Comparison of ENCODE assay signal across 22 cellular contexts in genomic region chr2:231421051-231421580, GRCh38. TPM values are rescaled to one million over a fixed set of nuclear protein-coding genes. Genes with fewer than 3 reads are reported as not detected.
DNase-seq lines count a peak whose midpoint lies in the region; ATAC-seq and TF ChIP-seq lines count a peak whose summit lies in the region.
"Had no signal": no experiment of that assay in that cellular context is flagged by ENCODE, and none has a peak within 500 bp of the region (broad histone marks: within the 10 kb centered on the region; RNA-seq: fewer than 3 reads in every experiment).

No MANE protein-coding gene starts in this region.

- no peaks in the 10 kb centered on the region for H3K9me3 Mint-ChIP-seq in natural killer cell
- no peaks in the 10 kb centered on the region for H3K9me3 Mint-ChIP-seq in natural killer cell treated with Interleukin-12 subunit alpha and Interleukin-12 subunit beta and Interleukin-15 and Interleukin-18, amount 100 ng/mL, for 72 hours
- H3K9me3 Mint-ChIP-seq in immature natural killer cell, result no peaks in the 10 kb centered on the region
- no peaks in the 10 kb centered on the region for H3K9me3 Mint-ChIP-seq in stimulated activated memory B cell treated with anti-CD40 and anti-IgM and Interleukin-4, amounts not matched to agents 10 μg/mL and 1 μg/mL and 100 μg/mL, for 72 hours
- no peaks in the 10 kb centered on the region for H3K9me3 Mint-ChIP-seq in activated CD8-positive, alpha-beta memory T cell treated with anti-CD3 and anti-CD28 coated beads, Interleukin-2, amount 10 ng/mL, durations not matched to agents 7 days and 5 days (ENCODE audit: low read depth)
- H3K9me3 Mint-ChIP-seq: CD4-positive, alpha-beta T cell; HFFc6 had no signal

- H3K36me3 ChIP-seq in osteoblast (ENCODE audit: insufficient read depth, low read length), result no peaks in the 10 kb centered on the region

- H3K4me1 Mint-ChIP-seq in natural killer cell, result peaks cover 19 to 24% of the 10 kb centered on the region in 2 donors
- peaks cover 14 to 28% of the 10 kb centered on the region in 2 donors for H3K4me1 Mint-ChIP-seq in natural killer cell treated with Interleukin-12 subunit alpha and Interleukin-12 subunit beta and Interleukin-15 and Interleukin-18, amount 100 ng/mL, for 72 hours (ENCODE audit: low read depth in 2 of 2)
- H3K4me1 Mint-ChIP-seq in immature natural killer cell, result peaks cover 21 to 23% of the 10 kb centered on the region in 2 donors
- no peaks in the 10 kb centered on the region for H3K4me1 Mint-ChIP-seq in stimulated activated memory B cell treated with anti-CD40 and anti-IgM and Interleukin-4, amounts not matched to agents 10 μg/mL and 1 μg/mL and 100 μg/mL, for 72 hours
- H3K4me1 Mint-ChIP-seq in activated CD8-positive, alpha-beta memory T cell treated with anti-CD3 and anti-CD28 coated beads, Interleukin-2, amount 10 ng/mL, durations not matched to agents 7 days and 5 days, result peaks cover 13% of the 10 kb centered on the region

- no peaks in the 10 kb centered on the region for H3K79me2 ChIP-seq in osteoblast (ENCODE audit: insufficient read depth, low read length)

- H4K20me1 ChIP-seq in osteoblast (ENCODE audit: insufficient read depth, low read length), result no peaks in the 10 kb centered on the region

- no peak overlapping the region for H3K4me2 ChIP-seq in osteoblast (ENCODE audit: insufficient read depth, low read length)

- H3K27me3 Mint-ChIP-seq in natural killer cell (ENCODE audit: low read depth in 2 of 2) (no peaks in the 10 kb centered on the region), immature natural killer cell (ENCODE audit: low read depth in 3 of 3) (peaks cover 0 to 10% (median 9%) of the 10 kb centered on the region in 3 donors)
- H3K27me3 Mint-ChIP-seq in natural killer cell treated with Interleukin-12 subunit alpha and Interleukin-12 subunit beta and Interleukin-15 and Interleukin-18, amount 100 ng/mL, for 72 hours, result no peaks in the 10 kb centered on the region
- H3K27me3 Mint-ChIP-seq in stimulated activated memory B cell treated with anti-CD40 and anti-IgM and Interleukin-4, amounts not matched to agents 10 μg/mL and 1 μg/mL and 100 μg/mL, for 72 hours, result peaks cover 26% of the 10 kb centered on the region
- H3K27me3 Mint-ChIP-seq in activated CD8-positive, alpha-beta memory T cell treated with anti-CD3 and anti-CD28 coated beads, Interleukin-2, amount 10 ng/mL, durations not matched to agents 7 days and 5 days, result peaks cover 5% of the 10 kb centered on the region

- TF ChIP-seq CTCF in natural killer cell (IDR thresholded peaks at IDR 0.05) (no peak), osteoblast (IDR thresholded peaks at IDR 0.05; ENCODE audit: extremely low read depth, low read depth, low read length) (no peak)

- H3K4me1 ChIP-seq in osteoblast (ENCODE audit: insufficient read depth, low read length), result no peaks in the 10 kb centered on the region

- no peak overlapping the region for H3K27ac ChIP-seq in osteoblast (ENCODE audit: low read depth, low read length)
- H3K27ac ChIP-seq: C4-2B, HL-60 had no signal

- no peak overlapping the region for H2AFZ ChIP-seq in osteoblast (ENCODE audit: low read length)

- peaks cover 8% of the 10 kb centered on the region for H3K27me3 ChIP-seq in osteoblast (ENCODE audit: insufficient read depth, low read length)

- H3K4me3 Mint-ChIP-seq in natural killer cell (no peak overlapping the region), immature natural killer cell (no peak overlapping the region)
- no peak overlapping the region for H3K4me3 Mint-ChIP-seq in natural killer cell treated with Interleukin-12 subunit alpha and Interleukin-12 subunit beta and Interleukin-15 and Interleukin-18, amount 100 ng/mL, for 72 hours
- no peak overlapping the region for H3K4me3 Mint-ChIP-seq in stimulated activated memory B cell treated with anti-CD40 and anti-IgM and Interleukin-4, amounts not matched to agents 10 μg/mL and 1 μg/mL and 100 μg/mL, for 72 hours
- no peak overlapping the region for H3K4me3 Mint-ChIP-seq in activated CD8-positive, alpha-beta memory T cell treated with anti-CD3 and anti-CD28 coated beads, Interleukin-2, amount 10 ng/mL, durations not matched to agents 7 days and 5 days
- H3K4me3 Mint-ChIP-seq: CD4-positive, alpha-beta T cell; HFFc6 had no signal

- no peak overlapping the region for H3K4me3 ChIP-seq in osteoblast (ENCODE audit: insufficient read depth, low read length)
- H3K4me3 ChIP-seq: K562 had no signal

- H3K27ac Mint-ChIP-seq in natural killer cell (peak overlapping the region; percentile 19 to 72), immature natural killer cell (peak overlapping the region in 5 of 6 donors; percentile 74 to 100 (median 85))
- no peak overlapping the region for H3K27ac Mint-ChIP-seq in natural killer cell treated with Interleukin-12 subunit alpha and Interleukin-12 subunit beta and Interleukin-15 and Interleukin-18, amount 100 ng/mL, for 72 hours
- no peak overlapping the region for H3K27ac Mint-ChIP-seq in stimulated activated memory B cell treated with anti-CD40 and anti-IgM and Interleukin-4, amounts not matched to agents 10 μg/mL and 1 μg/mL and 100 μg/mL, for 72 hours
- H3K27ac Mint-ChIP-seq in activated CD8-positive, alpha-beta memory T cell treated with anti-CD3 and anti-CD28 coated beads, Interleukin-2, amount 10 ng/mL, durations not matched to agents 7 days and 5 days, result no peak overlapping the region
- H3K27ac Mint-ChIP-seq: CD4-positive, alpha-beta T cell; HFFc6 had no signal

- ATAC-seq in natural killer cell, result no peak
- ATAC-seq in natural killer cell treated with Interleukin-12 subunit alpha and Interleukin-12 subunit beta and Interleukin-15 and Interleukin-18, amount 100 ng/mL, for 72 hours, result no peak
- peak; percentile 27 for ATAC-seq in stimulated activated memory B cell treated with anti-CD40 and anti-IgM and Interleukin-4, amounts not matched to agents 10 μg/mL and 1 μg/mL and 100 μg/mL, for 72 hours
- ATAC-seq in activated CD8-positive, alpha-beta memory T cell treated with anti-CD3 and anti-CD28 coated beads, Interleukin-2, amount 10 ng/mL, durations not matched to agents 7 days and 5 days, result no peak
- ATAC-seq in GM21825 (IDR thresholded peaks at IDR 0.05; ENCODE audit: unreplicated experiment), result no peak
- ATAC-seq: HCT116, K562 had no signal

- no peaks in the 10 kb centered on the region for H3K36me3 Mint-ChIP-seq in natural killer cell
- no peaks in the 10 kb centered on the region for H3K36me3 Mint-ChIP-seq in natural killer cell treated with Interleukin-12 subunit alpha and Interleukin-12 subunit beta and Interleukin-15 and Interleukin-18, amount 100 ng/mL, for 72 hours
- H3K36me3 Mint-ChIP-seq in immature natural killer cell, result no peaks in the 10 kb centered on the region
- no peaks in the 10 kb centered on the region for H3K36me3 Mint-ChIP-seq in stimulated activated memory B cell treated with anti-CD40 and anti-IgM and Interleukin-4, amounts not matched to agents 10 μg/mL and 1 μg/mL and 100 μg/mL, for 72 hours
- H3K36me3 Mint-ChIP-seq in activated CD8-positive, alpha-beta memory T cell treated with anti-CD3 and anti-CD28 coated beads, Interleukin-2, amount 10 ng/mL, durations not matched to agents 7 days and 5 days, result no peaks in the 10 kb centered on the region

- intact Hi-C loops in natural killer cell (cut with micrococcal nuclease), result no loop called here

- DNase-seq in natural killer cell (no peak), immature natural killer cell (no peak), osteoblast (ENCODE audit: insufficient read length, low spot score, missing footprints) (peak; percentile 72), GM19238 (ENCODE audit: insufficient read length, low spot score) (no peak)
- DNase-seq in natural killer cell treated with Interleukin-12 subunit alpha and Interleukin-12 subunit beta and Interleukin-15 and Interleukin-18, amount 100 ng/mL, for 72 hours (ENCODE audit: low spot score), result no peak
- no peak for DNase-seq in activated CD8-positive, alpha-beta memory T cell treated with anti-CD3 and anti-CD28 coated beads, Interleukin-2, amount 10 ng/mL, durations not matched to agents 7 days and 5 days
- DNase-seq: ACHN; AML-193; Caco-2; CD4-positive, alpha-beta T cell; DMS79; GDM1; H7; HFFc6; IMR-90 had no signal

- H3K9me3 ChIP-seq in osteoblast (ENCODE audit: low read depth, low read length), result no peaks in the 10 kb centered on the region
- H3K9me3 ChIP-seq: Caco-2 had no signal

- CTCF ChIA-PET in activated CD8-positive, alpha-beta memory T cell treated with anti-CD3 and anti-CD28 coated beads, Interleukin-2, amount 10 ng/mL, durations not matched to agents 7 days and 5 days (lab: Charles Lee), result interaction anchor here (1.0 to 1.9 kb wide), 2 partner anchors 9 to 193 kb away, joined by 3 to 4 read pairs; no protein-coding TSS in a partner anchor

RNA-seq across cellular contexts. Expression of gene B3GNT7, which starts 25.6 kb away (rescaled TPM):
- total RNA-seq in natural killer cell (100 to 1,000 TPM in 2 of 3 donors, 10 to 100 TPM in 1; 87.5 to 151 (median 113) TPM), osteoblast (0.29 and 0.72 TPM in 2 replicates)
- total RNA-seq in natural killer cell treated with Interleukin-12 subunit alpha and Interleukin-12 subunit beta and Interleukin-15 and Interleukin-18, amount 100 ng/mL, for 72 hours, result 10 to 100 TPM; 12.6 to 20.1 TPM
- 1 to 10 TPM; 5.8 to 8.9 (median 7.8) TPM for polyA plus RNA-seq in immature natural killer cell
- total RNA-seq in activated CD8-positive, alpha-beta memory T cell treated with anti-CD3 and anti-CD28 coated beads, Interleukin-2, amount 10 ng/mL, durations not matched to agents 7 days and 5 days, result under 1 TPM; 0.47 to 0.49 TPM
- total RNA-seq: A172 had no signal
- polyA plus RNA-seq: K562 had no signal

RNA-seq across cellular contexts. Expression of gene NCL, which starts 43.2 kb away (rescaled TPM):
- total RNA-seq in natural killer cell (100 to 1,000 TPM; 485 to 540 (median 529) TPM), osteoblast (92.6 and 100 TPM in 2 replicates)
- total RNA-seq in natural killer cell treated with Interleukin-12 subunit alpha and Interleukin-12 subunit beta and Interleukin-15 and Interleukin-18, amount 100 ng/mL, for 72 hours, result 1,000 to 10,000 TPM in 1 of 2 donors, 100 to 1,000 TPM in 1; 802 to 1,405 TPM
- polyA plus RNA-seq in immature natural killer cell, result 100 to 1,000 TPM; 110 to 602 (median 239) TPM
- total RNA-seq in activated CD8-positive, alpha-beta memory T cell treated with anti-CD3 and anti-CD28 coated beads, Interleukin-2, amount 10 ng/mL, durations not matched to agents 7 days and 5 days, result 100 to 1,000 TPM; 634 to 820 TPM

Comparison
In these comparisons a context has a peak if more than half of its experiments do, and no peak if none do; other contexts are left out.
1. H3K27ac Mint-ChIP-seq: peak in natural killer cell (2 of 2) and immature natural killer cell (5 of 6); none in natural killer cell treated with Interleukin-12 subunit alpha and Interleukin-12 subunit beta and Interleukin-15 and Interleukin-18, amount 100 ng/mL, for 72 hours (0 of 2), stimulated activated memory B cell treated with anti-CD40 and anti-IgM and Interleukin-4, amounts not matched to agents 10 μg/mL and 1 μg/mL and 100 μg/mL, for 72 hours (single experiment) and activated CD8-positive, alpha-beta memory T cell treated with anti-CD3 and anti-CD28 coated beads, Interleukin-2, amount 10 ng/mL, durations not matched to agents 7 days and 5 days (single experiment).